Comparison of ENCODE assay signal across 12 cellular contexts in genomic region chr15:49370782-49371181, GRCh38. TPM values are rescaled to one million over a fixed set of nuclear protein-coding genes. Genes with fewer than 3 reads are reported as not detected.
A peak's percentile ranks its signal among the peaks of the same experiment; 100 is the strongest.
DNase-seq lines count a peak whose midpoint lies in the region; ATAC-seq, FAIRE-seq and TF ChIP-seq lines count a peak whose summit lies in the region.
"Had no signal": no experiment of that assay in that cellular context is flagged by ENCODE, and none has a peak within 500 bp of the region (broad histone marks: within the 10 kb centered on the region; RNA-seq: fewer than 3 reads in every experiment).

No MANE protein-coding gene starts in this region.

- H3K4me3 ChIP-seq in heart left ventricle (no peak overlapping the region), smooth muscle cell (no peak overlapping the region), aorta (ENCODE audit: low read length in 2 of 2) (no peak overlapping the region)
- H3K4me3 ChIP-seq: thoracic aorta had no signal

- TF ChIP-seq CTCF in heart left ventricle (IDR thresholded peaks at IDR 0.05) (peak in 8 of 12 donors; percentile 10 to 42 (median 31)), smooth muscle cell (IDR thresholded peaks at IDR 0.05; ENCODE audit: borderline replicate concordance, insufficient read depth, poor library complexity, severe bottlenecking) (peak; percentile 12)

- H3K9me3 Mint-ChIP-seq in activated naive CD4-positive, alpha-beta T cell treated with anti-CD3 and anti-CD28 coated beads, Interleukin-2, amount 50 U/mL, for 72 hours = peaks cover 4 to 5% of the 10 kb centered on the region in 2 donors

- H3K36me3 ChIP-seq in heart left ventricle (no peaks in the 10 kb centered on the region), smooth muscle cell (ENCODE audit: low read depth) (no peaks in the 10 kb centered on the region), aorta (ENCODE audit: control insufficient read depth in 1 of 2, insufficient read depth in 2 of 2, low read length in 1 of 2) (no peaks in the 10 kb centered on the region)
- H3K36me3 ChIP-seq: thoracic aorta had no signal

- H4K20me1 ChIP-seq in smooth muscle cell (ENCODE audit: low read depth) = no peaks in the 10 kb centered on the region

- H3K27ac ChIP-seq in heart left ventricle (no peak overlapping the region), smooth muscle cell (ENCODE audit: low read depth) (no peak overlapping the region), aorta (ENCODE audit: low read depth in 1 of 2, low read length in 2 of 2) (no peak overlapping the region)
- H3K27ac ChIP-seq: thoracic aorta had no signal

- no peaks in the 10 kb centered on the region for H3F3A ChIP-seq in smooth muscle cell (ENCODE audit: low read depth)

- peaks cover 6% of the 10 kb centered on the region in 2 donors for H3K36me3 Mint-ChIP-seq in activated naive CD4-positive, alpha-beta T cell treated with anti-CD3 and anti-CD28 coated beads, Interleukin-2, amount 50 U/mL, for 72 hours

- no peaks in the 10 kb centered on the region for H3K4me1 ChIP-seq in heart left ventricle
- H3K4me1 ChIP-seq in smooth muscle cell (ENCODE audit: low read depth) = no peaks in the 10 kb centered on the region
- no peaks in the 10 kb centered on the region for H3K4me1 ChIP-seq in aorta (ENCODE audit: control insufficient read depth in 1 of 2, insufficient read depth in 2 of 2, low read length in 2 of 2)

- intact Hi-C loops in heart left ventricle (cut with DNase I) (no loop called here), left cardiac atrium (cut with DNase I) (no loop called here), aorta (cut with DNase I) (no loop called here)

- ATAC-seq in heart left ventricle (no peak), left cardiac atrium (no peak), aorta (ENCODE audit: low FRiP score) (no peak)
- ATAC-seq in activated naive CD4-positive, alpha-beta T cell treated with anti-CD3 and anti-CD28 coated beads, Interleukin-2, amount 50 U/mL, for 72 hours = no peak

- no peak overlapping the region for H3K9ac ChIP-seq in smooth muscle cell (ENCODE audit: low read depth)

- no peaks in the 10 kb centered on the region for H3K79me2 ChIP-seq in smooth muscle cell (ENCODE audit: low read depth)

- H3K4me2 ChIP-seq in smooth muscle cell = no peak overlapping the region

- H2AFZ ChIP-seq in smooth muscle cell (ENCODE audit: low read depth) = no peak overlapping the region

- no peak for TF ChIP-seq POLR2A in heart left ventricle (IDR thresholded peaks at IDR 0.05)

- H3K27me3 ChIP-seq in heart left ventricle = no peaks in the 10 kb centered on the region
- H3K27me3 ChIP-seq in smooth muscle cell (ENCODE audit: low read depth) = no peaks in the 10 kb centered on the region
- no peaks in the 10 kb centered on the region for H3K27me3 ChIP-seq in aorta (ENCODE audit: control insufficient read depth in 1 of 2, insufficient read depth in 2 of 2, low read length in 1 of 2)

- peak; percentile 72 for FAIRE-seq in endometrium (lab: Jason Lieb, UNC)

- 89 to 97% (median 96%) methylated on average over 1 of the region's 1 CpG for WGBS in heart left ventricle, 4 donors
- 100% methylated on average over 1 of the region's 1 CpG for WGBS in smooth muscle cell (ENCODE audit: low lambda C conversion rate)
- 95 to 97% methylated on average over 1 of the region's 1 CpG for WGBS in aorta, 2 donors

- DNase-seq in heart left ventricle (no peak), left cardiac atrium (no peak), NCI-H69 (lab: John Stamatoyannopoulos, UW) (peak; percentile 38), smooth muscle cell (lab: John Stamatoyannopoulos, UW; ENCODE audit: unreplicated experiment) (no peak), aorta (no peak), NCI-H1436 treated with DMSO at 0.1 percent for 48 hours (lab: John Stamatoyannopoulos, UW) (no peak)
- no peak for DNase-seq in activated naive CD4-positive, alpha-beta T cell treated with anti-CD3 and anti-CD28 coated beads, Interleukin-2, amount 50 U/mL, for 72 hours (ENCODE audit: low spot score in 2 of 2)
- DNase-seq: cortex of kidney, GOT3, NCI-H2171 treated with DMSO at 0.1 percent for 48 hours had no signal

- no peak overlapping the region for H3K27ac Mint-ChIP-seq in activated naive CD4-positive, alpha-beta T cell treated with anti-CD3 and anti-CD28 coated beads, Interleukin-2, amount 50 U/mL, for 72 hours

- H3K9me3 ChIP-seq in heart left ventricle (peaks cover 0 to 22% (median 0%) of the 10 kb centered on the region in 12 donors), smooth muscle cell (replicated peaks; ENCODE audit: low read depth) (no peaks in the 10 kb centered on the region), aorta (ENCODE audit: control insufficient read depth, low read length) (no peaks in the 10 kb centered on the region)
- H3K9me3 ChIP-seq: thoracic aorta had no signal

RNA-seq across cellular contexts. Expression of gene FGF7, which starts 52.3 kb away (rescaled TPM):
- total RNA-seq in heart left ventricle (10 to 100 TPM; 19.8 to 40.8 (median 24.5) TPM), left cardiac atrium (10 to 100 TPM; 37.1 to 43.6 TPM), smooth muscle cell (358 and 430 TPM in 2 replicates), aorta (100 to 1,000 TPM; 120 to 126 TPM)
- polyA plus RNA-seq in heart left ventricle (10 to 100 TPM in 1 of 2 donors, 1 to 10 TPM in 1; 7.7 to 24.9 TPM), smooth muscle cell (210 and 281 TPM in 2 replicates), aorta (1 to 10 TPM in 1 of 2 donors, under 1 TPM in 1; 0.20 to 3.9 TPM)
- total RNA-seq in activated naive CD4-positive, alpha-beta T cell treated with anti-CD3 and anti-CD28 coated beads, Interleukin-2, amount 50 U/mL, for 72 hours = not detected

Comparison
In these comparisons a context has a peak if more than half of its experiments do, and no peak if none do; other contexts are left out.
1. RNA of gene FGF7, which starts 52.3 kb away (total RNA-seq): 358 to 430 TPM in smooth muscle cell, 120 to 126 TPM in aorta, 37.1 to 43.6 TPM in left cardiac atrium and 19.8 to 40.8 TPM in heart left ventricle; not detected in activated naive CD4-positive, alpha-beta T cell treated with anti-CD3 and anti-CD28 coated beads, Interleukin-2, amount 50 U/mL, for 72 hours; every median in the first group is over 10 times any median in the second.